In the genomic region with DNA sequence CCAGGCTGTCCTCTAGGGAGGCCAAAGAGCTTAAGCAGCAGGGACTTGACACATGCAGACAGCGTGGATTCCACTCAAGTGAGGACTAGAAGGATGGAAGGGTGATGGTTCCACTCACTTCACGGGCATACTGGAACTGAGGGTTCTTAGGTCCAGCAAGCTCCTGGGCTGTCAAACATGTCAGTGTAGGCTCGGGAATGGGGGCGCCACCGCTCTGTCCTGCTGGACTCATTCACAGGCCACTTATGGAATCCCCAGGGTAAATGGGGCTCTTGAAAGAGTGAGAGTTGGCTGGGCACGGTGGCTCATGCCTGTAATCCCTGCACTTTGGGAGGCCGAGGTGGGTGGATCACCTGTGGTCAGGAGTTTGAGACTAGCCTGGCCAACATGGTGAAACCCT, we compare ENCODE assay signal across 19 cellular contexts. TPM values are rescaled to one million over a fixed set of nuclear protein-coding genes. Genes with fewer than 3 reads are reported as not detected.
DNase-seq lines count a peak whose midpoint lies in the region; TF ChIP-seq lines count a peak whose summit lies in the region.
"Had no signal": no experiment of that assay in that cellular context is flagged by ENCODE, and none has a peak within 500 bp of the region (broad histone marks: within the 10 kb centered on the region; RNA-seq: fewer than 3 reads in every experiment).

No MANE protein-coding gene starts in this region.

- H3K14ac ChIP-seq in neuronal stem cell (ENCODE audit: low read length), result no peak overlapping the region

- H2BK120ac ChIP-seq in neuronal stem cell (ENCODE audit: low read depth, low read length), result no peak overlapping the region

- no peaks in the 10 kb centered on the region for H3K9me3 ChIP-seq in neuronal stem cell (replicated peaks in 1 of 2; ENCODE audit: control insufficient read depth in 2 of 2, insufficient read depth in 1 of 2, low read depth in 1 of 2, low read length in 2 of 2)
- no peaks in the 10 kb centered on the region for H3K9me3 ChIP-seq in WERI-Rb-1 (ENCODE audit: severe bottlenecking)
- H3K9me3 ChIP-seq: Caco-2, HAP-1 had no signal

- H2AFZ ChIP-seq in neuronal stem cell (ENCODE audit: low read length), result no peak overlapping the region

- H3K4me3 ChIP-seq in coronary artery, result no peak overlapping the region
- no peak overlapping the region for H3K4me3 ChIP-seq in neuronal stem cell (ENCODE audit: low read length in 2 of 2)
- no peak overlapping the region for H3K4me3 ChIP-seq in WERI-Rb-1 (ENCODE audit: low read depth, low read length)
- H3K4me3 ChIP-seq: HAP-1 had no signal

- no peak overlapping the region for H4K8ac ChIP-seq in neuronal stem cell (ENCODE audit: low read depth, low read length)

- WGBS in neuronal stem cell (ENCODE audit: extremely low coverage in 2 of 2, insufficient read length in 2 of 2, insufficient replicate concordance in 1 of 2), 2 donors, result no CpG with 5 or more reads among the region's 7 CpGs

- H3K27me3 Mint-ChIP-seq in activated naive CD4-positive, alpha-beta T cell treated with anti-CD3 and anti-CD28 coated beads, Interleukin-2, amount 10 ng/mL, durations not matched to agents 7 days and 5 days, result peaks cover 36% of the 10 kb centered on the region
- H3K27me3 Mint-ChIP-seq in activated naive CD4-positive, alpha-beta T cell treated with anti-CD3 and anti-CD28 coated beads for 36 hours (ENCODE audit: low read depth), result peaks cover 2% of the 10 kb centered on the region

- no peak overlapping the region for H3K27ac Mint-ChIP-seq in activated naive CD4-positive, alpha-beta T cell treated with anti-CD3 and anti-CD28 coated beads, Interleukin-2, amount 10 ng/mL, durations not matched to agents 7 days and 5 days
- no peak overlapping the region for H3K27ac Mint-ChIP-seq in activated naive CD4-positive, alpha-beta T cell treated with anti-CD3 and anti-CD28 coated beads for 36 hours
- H3K27ac Mint-ChIP-seq: CD4-positive, CD25-positive, alpha-beta regulatory T cell; CD8-positive, alpha-beta T cell; HFFc6 had no signal

- no peak overlapping the region for H3K4me3 Mint-ChIP-seq in activated naive CD4-positive, alpha-beta T cell treated with anti-CD3 and anti-CD28 coated beads, Interleukin-2, amount 10 ng/mL, durations not matched to agents 7 days and 5 days
- no peak overlapping the region for H3K4me3 Mint-ChIP-seq in activated naive CD4-positive, alpha-beta T cell treated with anti-CD3 and anti-CD28 coated beads for 36 hours
- H3K4me3 Mint-ChIP-seq: CD8-positive, alpha-beta T cell; HFFc6 had no signal

- peak overlapping the region; percentile 85 for H2BK15ac ChIP-seq in neuronal stem cell (ENCODE audit: low read length)

- peak overlapping the region; percentile 60 for H3K18ac ChIP-seq in neuronal stem cell (ENCODE audit: low read length)

- CTCF ChIA-PET in activated naive CD4-positive, alpha-beta T cell treated with anti-CD3 and anti-CD28 coated beads, Interleukin-2, amount 10 ng/mL, durations not matched to agents 7 days and 5 days (lab: Charles Lee), result no interaction called here
- CTCF ChIA-PET in activated naive CD4-positive, alpha-beta T cell treated with anti-CD3 and anti-CD28 coated beads for 36 hours (lab: Charles Lee), result no interaction called here

- no peaks in the 10 kb centered on the region for H3K79me1 ChIP-seq in neuronal stem cell (ENCODE audit: low read depth, low read length)

- peak overlapping the region; percentile 75 for H2BK5ac ChIP-seq in neuronal stem cell (ENCODE audit: low read length)

- H3K27ac ChIP-seq in coronary artery (no peak overlapping the region), neuronal stem cell (replicated peaks; ENCODE audit: low read length) (no peak overlapping the region), WERI-Rb-1 (no peak overlapping the region)

- peak overlapping the region; percentile 88 for H2AK5ac ChIP-seq in neuronal stem cell (ENCODE audit: low read depth, low read length)

- no peak overlapping the region for H3K23ac ChIP-seq in neuronal stem cell (ENCODE audit: low read depth, low read length, poor library complexity)

- peak overlapping the region; percentile 3 for H3K9ac ChIP-seq in neuronal stem cell (ENCODE audit: low read depth, low read length, poor library complexity)

- DNase-seq in activated naive CD4-positive, alpha-beta T cell treated with anti-CD3 and anti-CD28 coated beads, Interleukin-2, amount 10 ng/mL, durations not matched to agents 7 days and 5 days, result peak; percentile 4
- DNase-seq in activated naive CD4-positive, alpha-beta T cell treated with anti-CD3 and anti-CD28 coated beads for 36 hours, result no peak
- peak; percentile 38 for DNase-seq in coronary artery (ENCODE audit: low spot score)
- DNase-seq in neuronal stem cell (ENCODE audit: low spot score), result no peak
- no peak for DNase-seq in WERI-Rb-1
- no peak for DNase-seq in NCI-H2171 treated with DMSO at 0.1 percent for 48 hours (lab: John Stamatoyannopoulos, UW)
- DNase-seq in central memory CD4-positive, alpha-beta T cell, result no peak
- DNase-seq: C1 segment of cervical spinal cord; Caco-2; CD4-positive, CD25-positive, alpha-beta regulatory T cell; CD8-positive, alpha-beta T cell; DMS153; DND-41; GOT3; HFFc6 had no signal

- intact Hi-C loops in activated naive CD4-positive, alpha-beta T cell treated with anti-CD3 and anti-CD28 coated beads for 36 hours (cut with micrococcal nuclease), result no loop called here

- H3K4me1 ChIP-seq in neuronal stem cell (ENCODE audit: control insufficient read depth in 2 of 2, insufficient read depth in 1 of 2, low read depth in 1 of 2, low read length in 2 of 2), result peaks cover 4 to 12% of the 10 kb centered on the region in 2 donors
- H3K4me1 ChIP-seq: Caco-2, HAP-1 had no signal

- H2BK12ac ChIP-seq in neuronal stem cell (ENCODE audit: low read length), result no peak overlapping the region

- H3K4ac ChIP-seq in neuronal stem cell (ENCODE audit: low read length), result no peak overlapping the region

- no peaks in the 10 kb centered on the region for H3K9me3 Mint-ChIP-seq in activated naive CD4-positive, alpha-beta T cell treated with anti-CD3 and anti-CD28 coated beads, Interleukin-2, amount 10 ng/mL, durations not matched to agents 7 days and 5 days
- H3K9me3 Mint-ChIP-seq in activated naive CD4-positive, alpha-beta T cell treated with anti-CD3 and anti-CD28 coated beads for 36 hours, result no peaks in the 10 kb centered on the region
- H3K9me3 Mint-ChIP-seq: CD8-positive, alpha-beta T cell; HFFc6 had no signal

- no peaks in the 10 kb centered on the region for H3K36me3 Mint-ChIP-seq in activated naive CD4-positive, alpha-beta T cell treated with anti-CD3 and anti-CD28 coated beads, Interleukin-2, amount 10 ng/mL, durations not matched to agents 7 days and 5 days
- no peaks in the 10 kb centered on the region for H3K36me3 Mint-ChIP-seq in activated naive CD4-positive, alpha-beta T cell treated with anti-CD3 and anti-CD28 coated beads for 36 hours (ENCODE audit: low read depth)
- H3K36me3 Mint-ChIP-seq: CD4-positive, CD25-positive, alpha-beta regulatory T cell; CD8-positive, alpha-beta T cell had no signal

- TF ChIP-seq CTCF in coronary artery (IDR thresholded peaks at IDR 0.05), result no peak
- no peak for TF ChIP-seq CTCF in WERI-Rb-1 (IDR thresholded peaks at IDR 0.05; ENCODE audit: low read depth, low read length)

- H3K27me3 ChIP-seq in neuronal stem cell (ENCODE audit: control insufficient read depth in 3 of 3, insufficient read depth in 3 of 3, low read depth in 1 of 3, low read length in 3 of 3), result peaks cover 0 to 11% (median 0%) of the 10 kb centered on the region in 3 experiments
- H3K27me3 ChIP-seq in WERI-Rb-1 (ENCODE audit: insufficient read depth, low read depth, severe bottlenecking), result no peaks in the 10 kb centered on the region

- H4K91ac ChIP-seq in neuronal stem cell (ENCODE audit: low read depth, low read length, poor library complexity), result no peak overlapping the region

- H3K4me2 ChIP-seq in neuronal stem cell (ENCODE audit: insufficient read depth, low read length, poor library complexity, severe bottlenecking), result no peak overlapping the region

- H3K36me3 ChIP-seq in neuronal stem cell (replicated peaks in 1 of 2; ENCODE audit: control insufficient read depth in 2 of 2, insufficient read depth in 2 of 2, low read length in 2 of 2), result no peaks in the 10 kb centered on the region
- H3K36me3 ChIP-seq in WERI-Rb-1, result no peaks in the 10 kb centered on the region
- H3K36me3 ChIP-seq: HAP-1 had no signal

- H3K4me1 Mint-ChIP-seq in activated naive CD4-positive, alpha-beta T cell treated with anti-CD3 and anti-CD28 coated beads, Interleukin-2, amount 10 ng/mL, durations not matched to agents 7 days and 5 days, result peaks cover 8% of the 10 kb centered on the region
- no peaks in the 10 kb centered on the region for H3K4me1 Mint-ChIP-seq in activated naive CD4-positive, alpha-beta T cell treated with anti-CD3 and anti-CD28 coated beads for 36 hours (ENCODE audit: low read depth)
- H3K4me1 Mint-ChIP-seq: CD4-positive, CD25-positive, alpha-beta regulatory T cell had no signal

RNA-seq across cellular contexts. Expression of a gene that starts 27.7 kb away (rescaled TPM):
- under 1 TPM; 0.19 to 0.25 TPM for total RNA-seq in activated naive CD4-positive, alpha-beta T cell treated with anti-CD3 and anti-CD28 coated beads for 36 hours
- 0.20 TPM for polyA plus RNA-seq in neuronal stem cell (2013, experiment 1 of 2)
- polyA plus RNA-seq in neuronal stem cell (2013, experiment 2 of 2), result 0.11 TPM
- total RNA-seq: A172, A673, HFFc6 had no signal
- polyA plus RNA-seq: BJ had no signal

RNA-seq across cellular contexts. Expression of a gene that starts 46.2 kb away (rescaled TPM):
- 100 to 1,000 TPM; 122 to 141 TPM for total RNA-seq in activated naive CD4-positive, alpha-beta T cell treated with anti-CD3 and anti-CD28 coated beads for 36 hours
- polyA plus RNA-seq in neuronal stem cell (2013, experiment 1 of 2), result 128 TPM
- 126 TPM for polyA plus RNA-seq in neuronal stem cell (2013, experiment 2 of 2)

Comparison
In these comparisons a context has a peak if more than half of its experiments do, and no peak if none do; other contexts are left out.
1. DNase-seq: peak in activated naive CD4-positive, alpha-beta T cell treated with anti-CD3 and anti-CD28 coated beads, Interleukin-2, amount 10 ng/mL, durations not matched to agents 7 days and 5 days (single experiment) and coronary artery (single experiment); none in activated naive CD4-positive, alpha-beta T cell treated with anti-CD3 and anti-CD28 coated beads for 36 hours (single experiment), neuronal stem cell (single experiment), WERI-Rb-1 (single experiment), NCI-H2171 treated with DMSO at 0.1 percent for 48 hours (single experiment) and central memory CD4-positive, alpha-beta T cell (single experiment).